Comparison of ENCODE assay signal across 22 cellular contexts in genomic region chr6:170228581-170229310, GRCh38.
"Had no signal": no experiment of that assay in that cellular context is flagged by ENCODE, and none has a peak within 500 bp of the region (broad histone marks: within the 10 kb centered on the region; RNA-seq: fewer than 3 reads in every experiment).

No MANE protein-coding gene starts in this region.

- H3K4me1 ChIP-seq: adrenal gland had no signal

- DNase-seq: activated CD4-positive, alpha-beta T cell treated with anti-CD3 and anti-CD28 coated beads for 4 hours; activated CD8-positive, alpha-beta memory T cell treated with anti-CD3 and anti-CD28 coated beads, Interleukin-2, amount 50 U/mL, for 4 hours; activated CD8-positive, alpha-beta T cell treated with anti-CD3 and anti-CD28 coated beads for 36 hours; activated naive CD4-positive, alpha-beta T cell treated with anti-CD3 and anti-CD28 coated beads, Interleukin-2, amount 50 U/mL, for 16 hours; activated naive CD8-positive, alpha-beta T cell treated with anti-CD3 and anti-CD28 coated beads, Interleukin-2, amount 10 ng/mL, durations not matched to agents 7 days and 5 days; activated T-cell treated with anti-CD3 and anti-CD28 coated beads, Interleukin-2, amount 50 U/mL, for 1 hour; Karpas-422; MM.1S; NCI-H1105; NCI-H1436; NCI-H1694 treated with DMSO at 0.1 percent for 48 hours; NCI-H2029 treated with DMSO at 0.1 percent for 48 hours; NCI-H345; NCI-H510A; NCI-H69; NK-92 treated with Interleukin-12 subunit alpha and Interleukin-12 subunit beta, amount 100 ng/mL, for 24 hours; OCI-M1; RPMI8226; SHP77 treated with DMSO at 0.1 percent for 48 hours had no signal

- ATAC-seq: activated CD4-positive, CD25-positive, alpha-beta regulatory T cell treated with anti-CD3 and anti-CD28 coated beads, Interleukin-2, amount 50 U/mL, for 24 hours; activated CD8-positive, alpha-beta T cell treated with anti-CD3 and anti-CD28 coated beads for 36 hours; K562 had no signal

- H3K4me3 ChIP-seq: adrenal gland, K562 had no signal

- H3K27me3 ChIP-seq: adrenal gland had no signal

- H3K9me3 ChIP-seq: adrenal gland had no signal

- H3K36me3 ChIP-seq: adrenal gland had no signal

- H3K27ac ChIP-seq: adrenal gland had no signal
